19 cellular contexts compared by ENCODE assay signal in the genomic region with DNA sequence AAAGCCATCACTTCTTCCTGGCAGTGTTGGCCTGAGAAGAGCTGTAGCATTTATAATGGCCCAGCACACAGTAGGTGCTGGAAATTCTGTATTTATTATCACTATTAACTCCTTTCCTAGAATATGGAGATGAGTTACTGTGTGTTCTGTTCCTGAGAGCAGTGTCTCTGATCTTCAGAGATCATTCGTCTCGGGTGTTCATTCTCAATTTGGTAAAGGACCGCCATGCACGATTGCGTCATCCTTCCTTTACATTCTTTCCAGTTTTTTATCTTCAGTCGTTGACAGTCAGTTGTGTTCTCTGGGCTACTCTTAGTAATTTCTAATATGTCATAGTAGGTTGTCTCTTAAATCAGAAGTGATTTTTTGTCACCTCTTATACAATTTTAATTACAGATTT. TPM values are rescaled to one million over a fixed set of nuclear protein-coding genes. Genes with fewer than 3 reads are reported as not detected.
DNase-seq lines count a peak whose midpoint lies in the region; ATAC-seq, FAIRE-seq and TF ChIP-seq lines count a peak whose summit lies in the region.
"Had no signal": no experiment of that assay in that cellular context is flagged by ENCODE, and none has a peak within 500 bp of the region (broad histone marks: within the 10 kb centered on the region; RNA-seq: fewer than 3 reads in every experiment).

No MANE protein-coding gene starts in this region.

- no peak for FAIRE-seq in HepG2 (lab: Jason Lieb, UNC)
- FAIRE-seq: GM12892, GM18507 had no signal

- WGBS in HepG2 (ENCODE audit: low lambda C conversion rate), result 81% methylated on average over 6 of the region's 6 CpGs
- WGBS in right lobe of liver (ENCODE audit: insufficient coverage, low coverage, low lambda C conversion rate, missing lambda C conversion rate), result 49% methylated on average over 4 of the region's 6 CpGs

- H3K4me3 Mint-ChIP-seq in memory B cell, result no peak overlapping the region
- H3K4me3 Mint-ChIP-seq: B cell; CD8-positive, alpha-beta memory T cell; H9 had no signal

- H3K27ac Mint-ChIP-seq in memory B cell, result peak overlapping the region; percentile 28
- H3K27ac Mint-ChIP-seq: B cell, H9 had no signal

- intact Hi-C loops in HepG2 (cut with micrococcal nuclease; ENCODE audit: unreplicated experiment), result no loop called here
- intact Hi-C loops in right lobe of liver (cut with DNase I), result no loop called here

- TF ChIP-seq POLR2A in HepG2 (IDR thresholded peaks at IDR 0.05; ENCODE audit: insufficient read depth in 1 of 2, low read depth in 2 of 2, low read length in 2 of 2), result no peak
- TF ChIP-seq POLR2A in right lobe of liver (IDR thresholded peaks at IDR 0.05), result no peak
- no peak for TF ChIP-seq POLR2A in NB4 (IDR thresholded peaks at IDR 0.05; ENCODE audit: extremely low read depth, insufficient read length)

- no peak for DNase-seq in HepG2 (ENCODE audit: low spot score)
- no peak for DNase-seq in right lobe of liver
- peak; percentile 20 for DNase-seq in NB4 (ENCODE audit: low read depth)
- DNase-seq in memory B cell (ENCODE audit: low spot score in 2 of 2), result no peak
- DNase-seq in NCI-H187 (lab: John Stamatoyannopoulos, UW), result no peak
- no peak for DNase-seq in stimulated activated CD4-positive, alpha-beta T cell treated with anti-CD3 and anti-CD28 coated beads, Interleukin-1b, Interleukin-23, amount 100 ng/mL, for 48 hours
- no peak for DNase-seq in T-helper 1 cell
- DNase-seq: 8988T; CD8-positive, alpha-beta memory T cell; DMS153; DMS79; GDM1; GOT3; H9; KBM-7 had no signal

- H3K4me3 ChIP-seq in HepG2 (replicated peaks in 1 of 3; ENCODE audit: insufficient read depth in 1 of 3, low read depth in 2 of 3, low read length in 3 of 3) (no peak overlapping the region), right lobe of liver (no peak overlapping the region), NB4 (ENCODE audit: low read depth, low read length) (no peak overlapping the region)
- H3K4me3 ChIP-seq: BLaER1 treated with 17β-estradiol and CSF1 and Interleukin-3, amounts not matched to agents 10 nM and 100 nM had no signal

- no peak overlapping the region for H2AFZ ChIP-seq in HepG2 (ENCODE audit: low read length)

- H3K36me3 ChIP-seq in HepG2 (replicated peaks in 1 of 2; ENCODE audit: control insufficient read depth in 1 of 2, insufficient read depth in 2 of 2, low read length in 2 of 2) (no peaks in the 10 kb centered on the region), right lobe of liver (no peaks in the 10 kb centered on the region)
- H3K36me3 ChIP-seq: BLaER1 treated with 17β-estradiol and CSF1 and Interleukin-3, amounts not matched to agents 10 nM and 100 nM had no signal

- H3K27me3 ChIP-seq in HepG2 (ENCODE audit: control insufficient read depth in 1 of 2, insufficient read depth in 2 of 2, low read length in 2 of 2) (no peaks in the 10 kb centered on the region), right lobe of liver (no peaks in the 10 kb centered on the region)
- H3K27me3 ChIP-seq: BLaER1 treated with 17β-estradiol and CSF1 and Interleukin-3, amounts not matched to agents 10 nM and 100 nM had no signal

- in situ Hi-C loops in HepG2 (cut with HindIII; ENCODE audit: extremely low pct_ligation_motif_present, low pct_unique_long_range_greater_than_20kb), result loop anchor here (10.0 kb wide), 1 partner anchor 106 kb away; no protein-coding TSS in a partner anchor

- no peak for TF ChIP-seq RAD21 in HepG2 (CRISPR knock-in tag; IDR thresholded peaks at IDR 0.05)

- peaks cover 2% of the 10 kb centered on the region for H3K4me1 Mint-ChIP-seq in memory B cell
- H3K4me1 Mint-ChIP-seq: B cell had no signal

- peaks cover 1% of the 10 kb centered on the region for H3K27me3 Mint-ChIP-seq in memory B cell
- H3K27me3 Mint-ChIP-seq: B cell had no signal

- no peaks in the 10 kb centered on the region for H3K9me3 ChIP-seq in HepG2 (ENCODE audit: low read length)
- H3K9me3 ChIP-seq in right lobe of liver, result no peaks in the 10 kb centered on the region
- H3K9me3 ChIP-seq: BLaER1 treated with 17β-estradiol and CSF1 and Interleukin-3, amounts not matched to agents 10 nM and 100 nM had no signal

- H3K4me2 ChIP-seq in HepG2 (ENCODE audit: low read depth, low read length), result no peak overlapping the region
- H3K4me2 ChIP-seq: BLaER1 treated with 17β-estradiol and CSF1 and Interleukin-3, amounts not matched to agents 10 nM and 100 nM had no signal

- H3K36me3 Mint-ChIP-seq in memory B cell, result no peaks in the 10 kb centered on the region
- H3K36me3 Mint-ChIP-seq: CD8-positive, alpha-beta memory T cell had no signal

- TF ChIP-seq EP300 in HepG2 (IDR thresholded peaks at IDR 0.05; ENCODE audit: low read depth in 2 of 2, low read length in 2 of 2) (no peak), HepG2 (CRISPR knock-in tag; IDR thresholded peaks at IDR 0.05; ENCODE audit: borderline replicate concordance) (no peak)

- no peaks in the 10 kb centered on the region for H3K9me3 Mint-ChIP-seq in memory B cell
- H3K9me3 Mint-ChIP-seq: CD8-positive, alpha-beta memory T cell; H9 had no signal

- no peak overlapping the region for H3K9ac ChIP-seq in HepG2 (ENCODE audit: insufficient read depth, low read depth, low read length)
- H3K9ac ChIP-seq: BLaER1 treated with 17β-estradiol and CSF1 and Interleukin-3, amounts not matched to agents 10 nM and 100 nM had no signal

- H3K79me2 ChIP-seq in HepG2 (ENCODE audit: insufficient read depth, low read length), result no peaks in the 10 kb centered on the region

- CTCF ChIA-PET in HepG2 (lab: Yijun Ruan, JAX; ENCODE audit: low intra/inter-chr PET ratio, low total read pairs), result no interaction called here

- POLR2A ChIA-PET in HepG2 (lab: Yijun Ruan, JAX), result no interaction called here

- no peak overlapping the region for H3K27ac ChIP-seq in HepG2 (ENCODE audit: extremely low read length, insufficient read depth, low read length)
- no peak overlapping the region for H3K27ac ChIP-seq in right lobe of liver
- H3K27ac ChIP-seq: BLaER1 treated with 17β-estradiol and CSF1 and Interleukin-3, amounts not matched to agents 10 nM and 100 nM had no signal

- no peak for TF ChIP-seq CTCF in HepG2 (CRISPR knock-in tag; IDR thresholded peaks at IDR 0.05)
- no peak for TF ChIP-seq CTCF in right lobe of liver (IDR thresholded peaks at IDR 0.05)
- TF ChIP-seq CTCF in NB4 (IDR thresholded peaks at IDR 0.05; ENCODE audit: low read depth, low read length), result no peak

- ATAC-seq in HepG2 (no peak), right lobe of liver (no peak), memory B cell (ENCODE audit: low read depth) (no peak)

- H4K20me1 ChIP-seq in HepG2 (ENCODE audit: insufficient read depth, low read length), result no peaks in the 10 kb centered on the region
- H4K20me1 ChIP-seq: BLaER1 treated with 17β-estradiol and CSF1 and Interleukin-3, amounts not matched to agents 10 nM and 100 nM had no signal

- no TSS peak for BruUV-seq in HepG2 (replicated peaks; lab: Mats Ljungman, UMichigan)

- H3K4me1 ChIP-seq in HepG2 (ENCODE audit: insufficient read depth, low read length) (no peaks in the 10 kb centered on the region), right lobe of liver (no peaks in the 10 kb centered on the region)

TF ChIP-seq in HepG2, 621 proteins besides CTCF, POLR2A, EP300 and RAD21 (continues in another document):
- TF ChIP-seq NR2C2 (CRISPR knock-in tag; IDR thresholded peaks at IDR 0.05; ENCODE audit: borderline replicate concordance) (no peak), CEBPG (CRISPR knock-in tag; IDR thresholded peaks at IDR 0.05) (peak; percentile 57), NFRKB (IDR thresholded peaks at IDR 0.05) (no peak), ZNF720 (CRISPR knock-in tag; IDR thresholded peaks at IDR 0.05) (no peak), KDM5A (IDR thresholded peaks at IDR 0.05; ENCODE audit: borderline replicate concordance, low read length) (no peak), GABPB1 (CRISPR knock-in tag; IDR thresholded peaks at IDR 0.05) (no peak), CEBPB (IDR thresholded peaks at IDR 0.05; ENCODE audit: borderline replicate concordance, low read depth, low read length) (peak; percentile 86)
- TF ChIP-seq, protein P1, sequence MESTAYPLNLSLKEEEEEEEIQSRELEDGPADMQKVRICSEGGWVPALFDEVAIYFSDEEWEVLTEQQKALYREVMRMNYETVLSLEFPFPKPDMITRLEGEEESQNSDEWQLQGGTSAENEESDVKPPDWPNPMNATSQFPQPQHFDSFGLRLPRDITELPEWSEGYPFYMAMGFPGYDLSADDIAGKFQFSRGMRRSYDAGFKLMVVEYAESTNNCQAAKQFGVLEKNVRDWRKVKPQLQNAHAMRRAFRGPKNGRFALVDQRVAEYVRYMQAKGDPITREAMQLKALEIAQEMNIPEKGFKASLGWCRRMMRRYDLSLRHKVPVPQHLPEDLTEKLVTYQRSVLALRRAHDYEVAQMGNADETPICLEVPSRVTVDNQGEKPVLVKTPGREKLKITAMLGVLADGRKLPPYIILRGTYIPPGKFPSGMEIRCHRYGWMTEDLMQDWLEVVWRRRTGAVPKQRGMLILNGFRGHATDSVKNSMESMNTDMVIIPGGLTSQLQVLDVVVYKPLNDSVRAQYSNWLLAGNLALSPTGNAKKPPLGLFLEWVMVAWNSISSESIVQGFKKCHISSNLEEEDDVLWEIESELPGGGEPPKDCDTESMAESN (CRISPR knock-in tag; conservative IDR thresholded peaks at IDR 0.05), result no peak

RNA-seq across cellular contexts. Expression of a gene that starts 18.6 kb away (rescaled TPM):
- total RNA-seq in HepG2 (2016; rRNA removed; fragmentation: Illumina TruSeq; extraction: Trizol) (not detected in 2 replicates), right lobe of liver (under 1 TPM in 5 of 6 experiments, not detected in 1; 0.23 to 0.84 (median 0.66) TPM)
- total RNA-seq in HepG2 (2016; cell fraction: cytosol; rRNA removed; fragmentation: Illumina TruSeq; extraction: Trizol; ENCODE audit: low read depth), result not detected in 2 replicates
- total RNA-seq in HepG2 (2016; cell fraction: insoluble cytoplasmic fraction; rRNA removed; fragmentation: Illumina TruSeq; extraction: Trizol), result not detected in 2 replicates
- total RNA-seq in HepG2 (2016; cell fraction: membrane; rRNA removed; fragmentation: Illumina TruSeq; extraction: Trizol), result not detected in 2 replicates
- not detected in 2 replicates for total RNA-seq in HepG2 (2016; cell fraction: nucleus; rRNA removed; fragmentation: Illumina TruSeq; extraction: Trizol)
- polyA plus RNA-seq in HepG2 (2011; rRNA removed), result not detected in 2 replicates
- not detected in 2 replicates for polyA plus RNA-seq in HepG2 (2011; cell fraction: cytosol; rRNA removed)
- not detected in 2 replicates for polyA plus RNA-seq in HepG2 (2011; cell fraction: nucleus; rRNA removed)
- 1.0 and 1.6 TPM in 2 replicates for polyA plus RNA-seq in HepG2 (2012)
- not detected in 2 replicates for polyA plus RNA-seq in HepG2 (2016; cell fraction: cytosol; fragmentation: Illumina TruSeq; extraction: Trizol; ENCODE audit: low read depth)
- not detected in 2 replicates for polyA plus RNA-seq in HepG2 (2016; cell fraction: insoluble cytoplasmic fraction; fragmentation: Illumina TruSeq; extraction: Trizol; ENCODE audit: low read depth)
- polyA plus RNA-seq in HepG2 (2016; cell fraction: membrane; fragmentation: Illumina TruSeq; extraction: Trizol; ENCODE audit: low read depth), result not detected in 2 replicates
- not detected in 2 replicates for polyA plus RNA-seq in HepG2 (2016; cell fraction: nucleus; fragmentation: Illumina TruSeq; extraction: Trizol; ENCODE audit: insufficient read depth, low read depth)
- polyA minus RNA-seq in HepG2 (2011; rRNA and poly(A)+ RNA removed; ENCODE audit: low replicate concordance), result not detected in 2 replicates
- polyA minus RNA-seq in HepG2 (2011; cell fraction: cytosol; rRNA and poly(A)+ RNA removed), result not detected in 2 replicates
- not detected in 2 replicates for polyA minus RNA-seq in HepG2 (2011; cell fraction: nucleus; rRNA and poly(A)+ RNA removed)
